ENCODE assay signal across 8 cellular contexts in the genomic region with DNA sequence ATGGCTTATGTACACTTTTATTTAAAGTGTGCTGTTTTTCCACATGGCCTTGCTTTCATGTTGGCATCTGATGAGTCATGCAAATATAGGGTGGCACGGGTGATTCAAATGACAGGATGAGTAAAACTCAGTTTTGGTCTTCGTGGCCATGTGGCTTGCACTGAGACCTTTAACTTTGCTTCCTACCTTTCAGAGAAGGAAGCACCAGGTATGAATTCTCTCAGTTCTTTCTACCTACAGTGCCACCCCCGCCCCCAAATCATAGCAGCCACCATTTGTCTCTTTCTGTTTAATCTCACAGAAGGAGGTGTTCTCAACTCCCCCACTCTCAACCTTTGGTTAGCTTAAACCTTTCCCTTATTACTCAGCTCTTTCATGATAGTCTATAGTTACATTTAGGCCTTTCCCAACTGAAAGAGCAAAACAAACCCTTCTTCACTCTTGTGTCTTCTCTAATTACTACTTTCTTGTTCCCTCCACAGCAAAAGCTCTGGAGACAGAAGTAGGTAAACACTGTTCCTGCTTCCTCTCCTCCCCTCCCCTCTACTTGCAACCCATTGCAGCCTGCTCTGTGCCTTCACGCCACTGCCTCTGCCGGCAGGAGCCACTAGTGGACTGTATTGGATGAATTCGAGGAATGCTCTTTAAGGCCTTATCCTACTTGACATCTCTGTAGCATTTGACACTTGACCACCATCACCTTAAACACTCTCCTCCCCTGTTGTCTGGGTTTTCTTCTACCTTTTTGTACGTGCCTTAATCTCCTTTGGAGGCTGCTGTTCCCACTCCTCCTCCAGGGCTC.
DNase-seq lines count a peak whose midpoint lies in the region; ATAC-seq, FAIRE-seq and TF ChIP-seq lines count a peak whose summit lies in the region.

No MANE protein-coding gene starts in this region.

- H3K9ac ChIP-seq in keratinocyte (ENCODE audit: control insufficient read depth, extremely low read depth, insufficient read depth, low read length) = no peak overlapping the region

- no peaks in the 10 kb centered on the region for H3K27me3 Mint-ChIP-seq in chondrocyte (ENCODE audit: low read depth)

- no peak overlapping the region for H3K4me2 ChIP-seq in keratinocyte (ENCODE audit: control insufficient read depth, extremely low read depth, insufficient read depth, low read depth, low read length)

- peak; percentile 42 for DNase-seq in LoVo (ENCODE audit: low spot score)
- peak; percentile 24 for DNase-seq in activated gamma-delta T cell treated with anti-CD3 and anti-CD28 coated beads, Interleukin-2, amount 50 U/mL, for 16 hours (ENCODE audit: low read depth)
- DNase-seq in keratinocyte (ENCODE audit: low read depth, low spot score) = no peak
- peak; percentile 6 for DNase-seq in stimulated activated CD8-positive, alpha-beta memory T cell treated with anti-CD3 and anti-CD28 coated beads, Interleukin-12 subunit alpha, Interleukin-12 subunit beta, amount 100 ng/mL, for 1 hour (ENCODE audit: low read depth)
- DNase-seq in chondrocyte (ENCODE audit: low spot score) = no peak

- no peak overlapping the region for H3K4me3 ChIP-seq in keratinocyte (ENCODE audit: control insufficient read depth in 2 of 3, extremely low read depth in 1 of 3, insufficient read depth in 2 of 3, low read depth in 1 of 3, low read length in 3 of 3)

- H3K4me1 ChIP-seq in keratinocyte (ENCODE audit: control insufficient read depth, extremely low read depth, insufficient read depth, low read length) = peaks cover 33% of the 10 kb centered on the region

- no peak overlapping the region for H3K4me3 Mint-ChIP-seq in chondrocyte (ENCODE audit: unreplicated experiment)

- no peaks in the 10 kb centered on the region for H3K27me3 ChIP-seq in keratinocyte (ENCODE audit: control insufficient read depth, extremely low read depth, insufficient read depth, low read length)

- H3K27ac Mint-ChIP-seq in chondrocyte (ENCODE audit: unreplicated experiment) = no peak overlapping the region

- H3K36me3 Mint-ChIP-seq in chondrocyte (ENCODE audit: low read depth) = peaks cover 1% of the 10 kb centered on the region

- no peaks in the 10 kb centered on the region for H3K9me3 ChIP-seq in keratinocyte (ENCODE audit: control insufficient read depth, low read depth, low read length)

- H3K9me1 ChIP-seq in keratinocyte (ENCODE audit: control insufficient read depth, extremely low read depth, insufficient read depth, low read length) = no peaks in the 10 kb centered on the region

- H3K4me1 Mint-ChIP-seq in chondrocyte (ENCODE audit: low read depth) = peaks cover 52% of the 10 kb centered on the region

- peak; percentile 49 for ATAC-seq in GM18498 (IDR thresholded peaks at IDR 0.05; ENCODE audit: unreplicated experiment)
- no peak for ATAC-seq in GM19467 (IDR thresholded peaks at IDR 0.05; ENCODE audit: unreplicated experiment)
- no peak for ATAC-seq in HG03108 (IDR thresholded peaks at IDR 0.05; ENCODE audit: unreplicated experiment)

- no peak overlapping the region for H2AFZ ChIP-seq in keratinocyte (ENCODE audit: control insufficient read depth, low read length)

- dilution Hi-C loops in keratinocyte (cut with MboI; ENCODE audit: extremely low pct_ligation_motif_present, low sequenced_read_pairs) = no loop called here

- H3K36me3 ChIP-seq in keratinocyte (ENCODE audit: control insufficient read depth in 2 of 2, extremely low read depth in 1 of 2, insufficient read depth in 2 of 2, low read length in 2 of 2) = no peaks in the 10 kb centered on the region

- peak; percentile 43 for FAIRE-seq in keratinocyte (lab: Jason Lieb, UNC)

- TF ChIP-seq CTCF in keratinocyte (optimal IDR thresholded peaks at IDR 0.05 in 1 of 3, IDR thresholded peaks at IDR 0.05 in 1 of 3, conservative IDR thresholded peaks at IDR 0.05 in 1 of 3; ENCODE audit: extremely low read depth in 1 of 3, insufficient read depth in 2 of 3, low read length in 3 of 3) = no peak
- no peak for TF ChIP-seq CTCF in chondrocyte (IDR thresholded peaks at IDR 0.05)

- peaks cover 8% of the 10 kb centered on the region for H3K79me2 ChIP-seq in keratinocyte (ENCODE audit: control insufficient read depth, insufficient read depth, low read length)

- no peaks in the 10 kb centered on the region for H3K9me3 Mint-ChIP-seq in chondrocyte (ENCODE audit: low read depth)

- no peak overlapping the region for H3K27ac ChIP-seq in keratinocyte (ENCODE audit: control insufficient read depth, insufficient read depth, low read length)

- H4K20me1 ChIP-seq in keratinocyte (ENCODE audit: control insufficient read depth, extremely low read depth, insufficient read depth, low read length) = peaks cover 7% of the 10 kb centered on the region

Comparison
In these comparisons a context has a peak if more than half of its experiments do, and no peak if none do; other contexts are left out.
1. DNase-seq: peak in LoVo (single experiment), activated gamma-delta T cell treated with anti-CD3 and anti-CD28 coated beads, Interleukin-2, amount 50 U/mL, for 16 hours (single experiment) and stimulated activated CD8-positive, alpha-beta memory T cell treated with anti-CD3 and anti-CD28 coated beads, Interleukin-12 subunit alpha, Interleukin-12 subunit beta, amount 100 ng/mL, for 1 hour (single experiment); none in keratinocyte (single experiment) and chondrocyte (single experiment).